In the genomic region with DNA sequence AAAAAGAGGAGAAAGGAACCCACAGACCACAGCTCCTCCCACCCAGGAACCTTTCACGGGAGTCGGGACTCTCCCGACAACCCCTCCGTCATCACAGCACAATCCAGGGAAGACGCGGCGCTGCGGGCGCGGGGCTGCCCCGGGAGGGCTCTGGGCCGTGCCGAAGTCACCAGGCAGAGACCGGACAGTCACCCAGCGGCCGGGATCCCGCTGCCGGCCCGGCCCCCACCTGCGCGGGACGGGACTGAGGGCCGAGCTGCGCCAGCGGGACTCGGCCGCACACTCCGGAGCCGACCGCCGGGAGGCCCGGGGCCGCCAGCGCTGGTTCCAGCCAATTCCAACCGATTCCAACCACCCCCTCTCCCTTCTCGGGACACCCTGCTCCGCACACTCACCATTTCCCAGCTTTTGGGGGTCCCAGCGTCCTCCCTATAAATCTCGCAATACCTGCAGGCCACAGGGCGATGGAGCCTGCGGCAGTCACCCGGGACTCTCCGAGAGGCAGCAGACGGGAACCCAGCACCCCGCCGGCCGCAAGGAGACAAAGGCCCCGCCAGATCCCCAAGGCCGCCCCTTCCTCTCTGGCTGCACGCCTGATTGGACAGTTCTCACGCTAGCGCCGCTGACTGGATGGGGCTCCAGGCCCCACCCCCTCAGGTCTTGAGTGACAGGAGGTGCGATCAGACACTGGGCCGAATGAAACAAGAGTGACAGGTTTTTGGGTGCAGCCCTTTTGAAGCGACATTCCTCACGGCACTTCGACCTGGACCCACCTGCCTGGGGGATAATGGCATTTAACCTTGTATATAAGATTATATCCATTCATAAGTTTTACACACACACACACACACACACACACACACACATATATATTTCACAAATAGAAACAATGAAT, we compare ENCODE assay signal across 8 cellular contexts. TPM values are rescaled to one million over a fixed set of nuclear protein-coding genes. Genes with fewer than 3 reads are reported as not detected.
DNase-seq lines count a peak whose midpoint lies in the region; ATAC-seq and TF ChIP-seq lines count a peak whose summit lies in the region.

A gene (minus strand): TSS at position 547 of the 895 bp plus-strand sequence. CDS start 149 bp downstream, at position 398.

- H3K9me3 ChIP-seq in esophagus (ENCODE audit: control insufficient read depth in 2 of 2, insufficient read depth in 1 of 2, low read depth in 1 of 2, low read length in 1 of 2): no peaks in the 10 kb centered on the region
- peaks cover 5% of the 10 kb centered on the region for H3K9me3 ChIP-seq in mucosa of descending colon

- DNase-seq in CD1c-positive myeloid dendritic cell (ENCODE audit: extremely low spot score): peak; percentile 91
- DNase-seq in GM19240 (ENCODE audit: insufficient read length, low spot score): peak; percentile 77
- peak; percentile 96 for DNase-seq in NCI-H774 (lab: John Stamatoyannopoulos, UW)
- DNase-seq in activated CD8-positive, alpha-beta memory T cell treated with anti-CD3 and anti-CD28 coated beads, Interleukin-2, amount 10 ng/mL, durations not matched to agents 7 days and 5 days: peak; percentile 65
- peak; percentile 91 to 92 (median 92) for DNase-seq in mucosa of descending colon
- peak; percentile 41 for DNase-seq in stimulated activated CD8-positive, alpha-beta memory T cell treated with anti-CD3 and anti-CD28 coated beads, Interleukin-4, amount 100 ng/mL, for 24 hours (ENCODE audit: low read depth)

- no peaks in the 10 kb centered on the region for H3K4me1 Mint-ChIP-seq in activated CD8-positive, alpha-beta memory T cell treated with anti-CD3 and anti-CD28 coated beads, Interleukin-2, amount 10 ng/mL, durations not matched to agents 7 days and 5 days

- ATAC-seq in HG03378 (IDR thresholded peaks at IDR 0.05; ENCODE audit: unreplicated experiment) (peak; percentile 99), mucosa of descending colon (peak; percentile 100)
- peak; percentile 80 for ATAC-seq in activated CD8-positive, alpha-beta memory T cell treated with anti-CD3 and anti-CD28 coated beads, Interleukin-2, amount 10 ng/mL, durations not matched to agents 7 days and 5 days

- intact Hi-C loops in mucosa of descending colon (cut with DNase I, micrococcal nuclease): no loop called here

- peaks cover 19% of the 10 kb centered on the region for H3K27me3 Mint-ChIP-seq in activated CD8-positive, alpha-beta memory T cell treated with anti-CD3 and anti-CD28 coated beads, Interleukin-2, amount 10 ng/mL, durations not matched to agents 7 days and 5 days

- WGBS in esophagus, 2 donors: 1 to 2% methylated on average over 51 to 58 of the region's 58 CpGs

- H3K36me3 ChIP-seq in esophagus (ENCODE audit: control insufficient read depth in 2 of 2, insufficient read depth in 2 of 2, low read length in 1 of 2): no peaks in the 10 kb centered on the region
- H3K36me3 ChIP-seq in mucosa of descending colon (ENCODE audit: low read depth): no peaks in the 10 kb centered on the region

- CTCF ChIA-PET in activated CD8-positive, alpha-beta memory T cell treated with anti-CD3 and anti-CD28 coated beads, Interleukin-2, amount 10 ng/mL, durations not matched to agents 7 days and 5 days (lab: Charles Lee): no interaction called here

- peaks cover 0 to 2% of the 10 kb centered on the region in 2 donors for H3K4me1 ChIP-seq in esophagus (ENCODE audit: control insufficient read depth in 2 of 2, insufficient read depth in 2 of 2, low read length in 1 of 2)
- no peaks in the 10 kb centered on the region for H3K4me1 ChIP-seq in mucosa of descending colon (ENCODE audit: low read depth)

- TF ChIP-seq CTCF in mucosa of descending colon (IDR thresholded peaks at IDR 0.05): no peak

- H3K27ac Mint-ChIP-seq in activated CD8-positive, alpha-beta memory T cell treated with anti-CD3 and anti-CD28 coated beads, Interleukin-2, amount 10 ng/mL, durations not matched to agents 7 days and 5 days: no peak within 1 kb of the TSS

- H3K36me3 Mint-ChIP-seq in activated CD8-positive, alpha-beta memory T cell treated with anti-CD3 and anti-CD28 coated beads, Interleukin-2, amount 10 ng/mL, durations not matched to agents 7 days and 5 days: peaks cover 6% of the 10 kb centered on the region

- no peak within 1 kb of the TSS for H3K27ac ChIP-seq in esophagus (ENCODE audit: low read depth in 2 of 2, low read length in 1 of 2)

- H3K27me3 ChIP-seq in esophagus (ENCODE audit: control insufficient read depth in 1 of 2, insufficient read depth in 2 of 2, low read length in 2 of 2): no peaks in the 10 kb centered on the region

- peak within 1 kb of the TSS; percentile 65 for H3K4me3 Mint-ChIP-seq in activated CD8-positive, alpha-beta memory T cell treated with anti-CD3 and anti-CD28 coated beads, Interleukin-2, amount 10 ng/mL, durations not matched to agents 7 days and 5 days

- H3K4me3 ChIP-seq in esophagus (ENCODE audit: low read depth in 1 of 2, low read length in 2 of 2): peak within 1 kb of the TSS; percentile 72 to 89
- peak within 1 kb of the TSS; percentile 24 for H3K4me3 ChIP-seq in mucosa of descending colon

- peaks cover 5% of the 10 kb centered on the region for H3K9me3 Mint-ChIP-seq in activated CD8-positive, alpha-beta memory T cell treated with anti-CD3 and anti-CD28 coated beads, Interleukin-2, amount 10 ng/mL, durations not matched to agents 7 days and 5 days (ENCODE audit: low read depth)

RNA-seq across cellular contexts. Expression of the gene that starts here (rescaled TPM):
- under 1 TPM; 0.23 to 0.82 TPM for total RNA-seq in activated CD8-positive, alpha-beta memory T cell treated with anti-CD3 and anti-CD28 coated beads, Interleukin-2, amount 10 ng/mL, durations not matched to agents 7 days and 5 days
- under 1 TPM; 0.81 to 0.84 TPM for polyA plus RNA-seq in esophagus
- total RNA-seq in mucosa of descending colon: 1 to 10 TPM in 1 of 3 donors, under 1 TPM in 2; 0.52 to 1.7 (median 0.66) TPM

Comparison
In these comparisons a context has a peak if more than half of its experiments do, and no peak if none do; other contexts are left out.
1. Peak in DNase-seq and ATAC-seq in activated CD8-positive, alpha-beta memory T cell treated with anti-CD3 and anti-CD28 coated beads, Interleukin-2, amount 10 ng/mL, durations not matched to agents 7 days and 5 days; RNA of the gene not detected or under 1 TPM.
2. DNase-seq: peak in every context shown above with its lines; median percentile 96 in NCI-H774; 92 in mucosa of descending colon; 91 in CD1c-positive myeloid dendritic cell; 77 in GM19240; 65 in activated CD8-positive, alpha-beta memory T cell treated with anti-CD3 and anti-CD28 coated beads, Interleukin-2, amount 10 ng/mL, durations not matched to agents 7 days and 5 days; 41 in stimulated activated CD8-positive, alpha-beta memory T cell treated with anti-CD3 and anti-CD28 coated beads, Interleukin-4, amount 100 ng/mL, for 24 hours.